Comparison of ENCODE assay signal across 1 cellular context in the genomic region with DNA sequence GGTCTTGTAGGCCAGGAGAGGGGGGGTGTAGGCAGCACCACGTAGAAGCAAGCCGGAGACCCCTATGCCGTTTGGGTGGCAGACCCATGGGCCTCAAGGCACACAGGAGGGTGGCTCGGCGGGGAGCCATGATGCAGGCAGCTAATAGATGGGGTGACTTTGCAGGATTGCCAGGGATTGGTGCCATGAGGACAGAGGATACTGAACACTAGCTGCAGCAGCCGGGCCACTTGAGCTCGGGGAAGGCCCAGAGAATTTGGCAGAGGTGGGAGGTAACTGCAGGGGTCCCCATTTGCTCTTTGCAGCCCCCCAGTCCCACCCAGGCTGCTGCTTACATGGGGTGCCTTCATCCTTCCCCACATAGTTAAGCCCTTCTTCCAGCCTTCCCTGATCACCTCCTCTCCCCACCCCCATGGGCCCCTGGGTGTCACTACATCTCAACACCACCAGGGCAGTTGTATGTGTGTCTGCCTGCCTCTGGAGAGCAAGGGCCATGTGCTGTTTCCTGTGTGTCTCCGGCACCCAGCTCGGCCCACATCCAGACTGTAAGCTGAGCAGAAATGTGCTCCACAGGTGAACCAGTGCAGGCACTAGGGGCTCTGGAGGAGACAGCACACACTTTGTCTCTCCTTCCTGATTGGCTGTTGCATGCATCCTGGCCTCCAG.
TF ChIP-seq lines count a peak whose summit lies in the region.

No MANE protein-coding gene starts in this region.

TF ChIP-seq in GM12878, 131 proteins besides CTCF, POLR2A, EP300 and RAD21:
- TF ChIP-seq MYB (IDR thresholded peaks at IDR 0.05; ENCODE audit: borderline replicate concordance, low read depth, low read length): no peak
- TF ChIP-seq, protein P1, sequence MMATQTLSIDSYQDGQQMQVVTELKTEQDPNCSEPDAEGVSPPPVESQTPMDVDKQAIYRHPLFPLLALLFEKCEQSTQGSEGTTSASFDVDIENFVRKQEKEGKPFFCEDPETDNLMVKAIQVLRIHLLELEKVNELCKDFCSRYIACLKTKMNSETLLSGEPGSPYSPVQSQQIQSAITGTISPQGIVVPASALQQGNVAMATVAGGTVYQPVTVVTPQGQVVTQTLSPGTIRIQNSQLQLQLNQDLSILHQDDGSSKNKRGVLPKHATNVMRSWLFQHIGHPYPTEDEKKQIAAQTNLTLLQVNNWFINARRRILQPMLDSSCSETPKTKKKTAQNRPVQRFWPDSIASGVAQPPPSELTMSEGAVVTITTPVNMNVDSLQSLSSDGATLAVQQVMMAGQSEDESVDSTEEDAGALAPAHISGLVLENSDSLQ (IDR thresholded peaks at IDR 0.05): no peak
- TF ChIP-seq KLF5 (IDR thresholded peaks at IDR 0.05; ENCODE audit: partially characterized antibody): no peak
- TF ChIP-seq, protein P2, sequence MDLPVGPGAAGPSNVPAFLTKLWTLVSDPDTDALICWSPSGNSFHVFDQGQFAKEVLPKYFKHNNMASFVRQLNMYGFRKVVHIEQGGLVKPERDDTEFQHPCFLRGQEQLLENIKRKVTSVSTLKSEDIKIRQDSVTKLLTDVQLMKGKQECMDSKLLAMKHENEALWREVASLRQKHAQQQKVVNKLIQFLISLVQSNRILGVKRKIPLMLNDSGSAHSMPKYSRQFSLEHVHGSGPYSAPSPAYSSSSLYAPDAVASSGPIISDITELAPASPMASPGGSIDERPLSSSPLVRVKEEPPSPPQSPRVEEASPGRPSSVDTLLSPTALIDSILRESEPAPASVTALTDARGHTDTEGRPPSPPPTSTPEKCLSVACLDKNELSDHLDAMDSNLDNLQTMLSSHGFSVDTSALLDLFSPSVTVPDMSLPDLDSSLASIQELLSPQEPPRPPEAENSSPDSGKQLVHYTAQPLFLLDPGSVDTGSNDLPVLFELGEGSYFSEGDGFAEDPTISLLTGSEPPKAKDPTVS (IDR thresholded peaks at IDR 0.05; ENCODE audit: low read depth, low read length): no peak
- no peak for TF ChIP-seq EGR1 (IDR thresholded peaks at IDR 0.05; ENCODE audit: borderline replicate concordance in 1 of 2, low read depth in 2 of 2, low read length in 2 of 2)
- TF ChIP-seq CREB1 (IDR thresholded peaks at IDR 0.05; ENCODE audit: low read depth): no peak
- TF ChIP-seq POU2F2 (IDR thresholded peaks at IDR 0.05; ENCODE audit: borderline replicate concordance, low read depth, low read length): no peak
- no peak for TF ChIP-seq BHLHE40 (IDR thresholded peaks at IDR 0.05; ENCODE audit: borderline replicate concordance in 1 of 2, low read depth in 2 of 2, low read length in 1 of 2)
- TF ChIP-seq, protein P3, sequence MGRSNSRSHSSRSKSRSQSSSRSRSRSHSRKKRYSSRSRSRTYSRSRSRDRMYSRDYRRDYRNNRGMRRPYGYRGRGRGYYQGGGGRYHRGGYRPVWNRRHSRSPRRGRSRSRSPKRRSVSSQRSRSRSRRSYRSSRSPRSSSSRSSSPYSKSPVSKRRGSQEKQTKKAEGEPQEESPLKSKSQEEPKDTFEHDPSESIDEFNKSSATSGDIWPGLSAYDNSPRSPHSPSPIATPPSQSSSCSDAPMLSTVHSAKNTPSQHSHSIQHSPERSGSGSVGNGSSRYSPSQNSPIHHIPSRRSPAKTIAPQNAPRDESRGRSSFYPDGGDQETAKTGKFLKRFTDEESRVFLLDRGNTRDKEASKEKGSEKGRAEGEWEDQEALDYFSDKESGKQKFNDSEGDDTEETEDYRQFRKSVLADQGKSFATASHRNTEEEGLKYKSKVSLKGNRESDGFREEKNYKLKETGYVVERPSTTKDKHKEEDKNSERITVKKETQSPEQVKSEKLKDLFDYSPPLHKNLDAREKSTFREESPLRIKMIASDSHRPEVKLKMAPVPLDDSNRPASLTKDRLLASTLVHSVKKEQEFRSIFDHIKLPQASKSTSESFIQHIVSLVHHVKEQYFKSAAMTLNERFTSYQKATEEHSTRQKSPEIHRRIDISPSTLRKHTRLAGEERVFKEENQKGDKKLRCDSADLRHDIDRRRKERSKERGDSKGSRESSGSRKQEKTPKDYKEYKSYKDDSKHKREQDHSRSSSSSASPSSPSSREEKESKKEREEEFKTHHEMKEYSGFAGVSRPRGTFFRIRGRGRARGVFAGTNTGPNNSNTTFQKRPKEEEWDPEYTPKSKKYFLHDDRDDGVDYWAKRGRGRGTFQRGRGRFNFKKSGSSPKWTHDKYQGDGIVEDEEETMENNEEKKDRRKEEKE (IDR thresholded peaks at IDR 0.05): no peak
